Comparison of ENCODE assay signal across 27 cellular contexts in the genomic region with DNA sequence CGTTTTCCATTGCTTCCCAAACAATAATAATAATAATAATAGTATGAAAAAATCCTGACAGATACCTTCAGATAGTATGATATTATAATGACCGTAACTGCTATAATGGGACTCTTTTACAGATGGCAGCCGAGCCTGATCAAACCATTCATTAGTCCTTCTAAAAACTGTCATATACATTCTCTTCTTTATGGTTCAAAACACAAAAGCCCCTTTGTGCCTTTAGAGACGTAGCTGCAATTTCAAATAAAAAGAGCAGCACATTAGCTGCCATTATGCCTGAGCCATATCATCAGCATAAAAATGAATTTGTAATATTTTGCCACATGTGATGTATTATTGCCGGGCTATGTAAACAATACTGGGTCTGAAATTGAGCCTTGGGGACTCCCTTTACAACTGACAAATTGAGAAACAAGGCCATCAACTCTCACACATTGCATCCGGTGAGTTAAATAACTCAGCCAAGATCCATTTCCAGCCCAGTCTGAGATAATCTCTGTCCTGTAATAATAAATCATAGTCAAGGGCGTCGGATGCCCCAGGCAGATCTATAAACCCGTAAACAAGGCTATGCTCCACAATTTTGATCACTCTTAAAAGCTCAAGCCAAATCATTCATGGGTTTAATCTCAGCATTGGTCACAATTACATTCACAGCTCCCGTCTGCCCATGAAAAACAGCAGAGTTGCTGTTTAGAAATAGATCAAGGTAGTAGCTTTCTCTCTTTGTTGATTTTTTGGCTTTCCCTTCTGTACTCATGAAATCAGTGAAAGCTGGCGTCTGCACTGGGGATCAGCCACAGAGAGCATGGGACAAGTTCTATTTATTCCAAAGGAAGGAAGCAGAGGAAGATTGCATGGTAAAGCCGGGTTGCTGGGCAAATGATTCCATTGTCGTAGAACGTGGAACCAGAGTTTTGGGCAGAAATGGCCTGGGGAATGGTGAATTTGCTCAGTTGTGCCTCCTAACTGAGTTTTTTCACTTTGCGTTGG.
A peak's percentile ranks its signal among the peaks of the same experiment; 100 is the strongest.
DNase-seq lines count a peak whose midpoint lies in the region; ATAC-seq, FAIRE-seq and TF ChIP-seq lines count a peak whose summit lies in the region.
"Had no signal": no experiment of that assay in that cellular context is flagged by ENCODE, and none has a peak within 500 bp of the region (broad histone marks: within the 10 kb centered on the region; RNA-seq: fewer than 3 reads in every experiment).

No MANE protein-coding gene starts in this region.

- ATAC-seq in Right ventricle myocardium superior (ENCODE audit: poor library complexity), result peak; percentile 29
- no peak for ATAC-seq in GM18867 (IDR thresholded peaks at IDR 0.05; ENCODE audit: unreplicated experiment)
- ATAC-seq: A549; activated CD8-positive, alpha-beta T cell treated with anti-CD3 and anti-CD28 coated beads, Interleukin-2, amount 10 ng/mL, durations not matched to agents 7 days and 5 days; naive thymus-derived CD8-positive, alpha-beta T cell had no signal

- intact Hi-C loops in Right ventricle myocardium superior (cut with DNase I) (loop anchor here (5.0 kb wide), 1 partner anchor 142 kb away; no protein-coding TSS in a partner anchor), left ventricle myocardium inferior (cut with micrococcal nuclease) (loop anchor here (10.0 kb wide), 1 partner anchor 180 kb away; no protein-coding TSS in a partner anchor), endothelial cell of umbilical vein (cut with micrococcal nuclease) (loop anchor here (5.0 kb wide), 2 partner anchors 513 to 568 kb away; no protein-coding TSS in a partner anchor), spleen (cut with DNase I; ENCODE audit: low total_unique reads) (no loop called here)

- no peak for FAIRE-seq in endothelial cell of umbilical vein (lab: Jason Lieb, UNC)
- FAIRE-seq: A549, D721Med, G401.6, GM19239, urothelium cell line had no signal

- peak overlapping the region in 1 of 2 experiments; percentile 50 for H3K18ac ChIP-seq in mesenchymal stem cell (ENCODE audit: low read depth in 1 of 2, low read length in 2 of 2)

- H2AFZ ChIP-seq in endothelial cell of umbilical vein (ENCODE audit: low read depth, low read length) (peak overlapping the region; percentile 26), mesenchymal stem cell (ENCODE audit: low read depth, low read length) (no peak overlapping the region)

- H3K36me3 ChIP-seq in left ventricle myocardium inferior (no peaks in the 10 kb centered on the region), endothelial cell of umbilical vein (ENCODE audit: control insufficient read depth in 2 of 2, extremely low read depth in 1 of 2, insufficient read depth in 2 of 2, low read length in 2 of 2) (no peaks in the 10 kb centered on the region), spleen (no peaks in the 10 kb centered on the region), mesenchymal stem cell (ENCODE audit: control insufficient read depth in 1 of 2, insufficient read depth in 2 of 2, low read depth in 1 of 2, low read length in 2 of 2) (no peaks in the 10 kb centered on the region)
- H3K36me3 ChIP-seq: ascending aorta; BLaER1 treated with 17β-estradiol and CSF1 and Interleukin-3, amounts not matched to agents 10 nM and 100 nM; heart right ventricle; prostate gland; SJCRH30 had no signal

- BruUV-seq in endothelial cell of umbilical vein (replicated peaks; lab: Mats Ljungman, UMichigan), result no TSS peak

- H3K9me3 ChIP-seq in left ventricle myocardium inferior (replicated peaks) (no peaks in the 10 kb centered on the region), endothelial cell of umbilical vein (replicated peaks; ENCODE audit: control insufficient read depth, insufficient read depth, low read length) (no peaks in the 10 kb centered on the region), spleen (no peaks in the 10 kb centered on the region), mesenchymal stem cell (ENCODE audit: control insufficient read depth, low read length) (no peaks in the 10 kb centered on the region)
- H3K9me3 ChIP-seq: A549; ascending aorta; BLaER1 treated with 17β-estradiol and CSF1 and Interleukin-3, amounts not matched to agents 10 nM and 100 nM; heart right ventricle; prostate gland; SJCRH30 had no signal

- no peak overlapping the region for H3K4me3 ChIP-seq in left ventricle myocardium inferior
- no peak overlapping the region for H3K4me3 ChIP-seq in endothelial cell of umbilical vein (replicated peaks in 1 of 3; ENCODE audit: insufficient read depth in 1 of 3, low read depth in 1 of 3, low read length in 3 of 3)
- no peak overlapping the region for H3K4me3 ChIP-seq in spleen
- H3K4me3 ChIP-seq in mesenchymal stem cell (ENCODE audit: insufficient read depth in 1 of 2, low read depth in 1 of 2, low read length in 2 of 2), result no peak overlapping the region
- H3K4me3 ChIP-seq: A549; ascending aorta; BLaER1 treated with 17β-estradiol and CSF1 and Interleukin-3, amounts not matched to agents 10 nM and 100 nM; heart right ventricle; prostate gland; SJCRH30 had no signal

- H2AK5ac ChIP-seq in mesenchymal stem cell (ENCODE audit: low read length, severe bottlenecking), result no peak overlapping the region

- POLR2A ChIA-PET in endothelial cell of umbilical vein (lab: Charles Lee), result no interaction called here

- H3K4me1 ChIP-seq in left ventricle myocardium inferior (peaks cover 10% of the 10 kb centered on the region), endothelial cell of umbilical vein (ENCODE audit: control insufficient read depth, extremely low read depth, insufficient read depth, low read length) (peaks cover 8% of the 10 kb centered on the region), spleen (peaks cover 0 to 15% (median 3%) of the 10 kb centered on the region in 6 donors), mesenchymal stem cell (ENCODE audit: control insufficient read depth, insufficient read depth, low read depth, low read length) (peaks cover 2% of the 10 kb centered on the region)
- H3K4me1 ChIP-seq: prostate gland had no signal

- H3K9me1 ChIP-seq in endothelial cell of umbilical vein (replicated peaks; ENCODE audit: control insufficient read depth, extremely low read depth, insufficient read depth, low read length), result no peaks in the 10 kb centered on the region

- TF ChIP-seq CTCF in left ventricle myocardium inferior (IDR thresholded peaks at IDR 0.05; ENCODE audit: borderline replicate concordance) (no peak), endothelial cell of umbilical vein (IDR thresholded peaks at IDR 0.05; ENCODE audit: extremely low read depth in 1 of 2, insufficient read depth in 1 of 2, low read depth in 1 of 2, low read length in 2 of 2) (no peak), spleen (IDR thresholded peaks at IDR 0.05 in 8 of 11, conservative IDR thresholded peaks at IDR 0.05 in 3 of 11) (no peak)

- H3K79me2 ChIP-seq in endothelial cell of umbilical vein (ENCODE audit: control insufficient read depth, insufficient read depth, low read length), result no peaks in the 10 kb centered on the region

- H3K79me1 ChIP-seq in mesenchymal stem cell (replicated peaks; ENCODE audit: low read length, poor library complexity, severe bottlenecking), result no peaks in the 10 kb centered on the region

- WGBS in spleen, 5 donors, result 65 to 78% (median 72%) methylated on average over 15 of the region's 15 CpGs
- 72% methylated on average over 14 of the region's 15 CpGs for WGBS in mesenchymal stem cell

- H3K14ac ChIP-seq in mesenchymal stem cell (ENCODE audit: low read length in 2 of 2), result no peak overlapping the region

- no peak overlapping the region for H4K91ac ChIP-seq in mesenchymal stem cell (ENCODE audit: low read length)

- H4K8ac ChIP-seq in mesenchymal stem cell (ENCODE audit: low read length), result no peak overlapping the region

- no peak overlapping the region for H2BK15ac ChIP-seq in mesenchymal stem cell (ENCODE audit: low read depth, poor library complexity, severe bottlenecking)

- H4K20me1 ChIP-seq in endothelial cell of umbilical vein (replicated peaks; ENCODE audit: control insufficient read depth, extremely low read depth, insufficient read depth, low read length), result no peaks in the 10 kb centered on the region
- H4K20me1 ChIP-seq: BLaER1 treated with 17β-estradiol and CSF1 and Interleukin-3, amounts not matched to agents 10 nM and 100 nM had no signal

- H3K27me3 ChIP-seq in left ventricle myocardium inferior (ENCODE audit: low read depth) (no peaks in the 10 kb centered on the region), endothelial cell of umbilical vein (ENCODE audit: control insufficient read depth in 2 of 2, insufficient read depth in 2 of 2, low read length in 2 of 2) (no peaks in the 10 kb centered on the region), spleen (replicated peaks in 1 of 7) (no peaks in the 10 kb centered on the region), mesenchymal stem cell (ENCODE audit: control insufficient read depth in 1 of 2, insufficient read depth in 1 of 2, low read length in 2 of 2) (no peaks in the 10 kb centered on the region)
- H3K27me3 ChIP-seq: ascending aorta; BLaER1 treated with 17β-estradiol and CSF1 and Interleukin-3, amounts not matched to agents 10 nM and 100 nM; SJCRH30 had no signal

- TF ChIP-seq POLR2A in endothelial cell of umbilical vein (IDR thresholded peaks at IDR 0.05; ENCODE audit: low read depth, low read length) (no peak), spleen (IDR thresholded peaks at IDR 0.05) (no peak)

- no peak overlapping the region for H3K23ac ChIP-seq in mesenchymal stem cell (ENCODE audit: low read length in 2 of 2)

- H3K27ac ChIP-seq in left ventricle myocardium inferior (replicated peaks), result no peak overlapping the region
- H3K27ac ChIP-seq in endothelial cell of umbilical vein (ENCODE audit: insufficient read depth, low read depth, low read length), result no peak overlapping the region
- H3K27ac ChIP-seq in spleen, result peak overlapping the region in 7 of 8 donors; percentile 51 to 77 (median 69)
- no peak overlapping the region for H3K27ac ChIP-seq in mesenchymal stem cell (ENCODE audit: low read length, poor library complexity, severe bottlenecking)
- H3K27ac ChIP-seq: A549; ascending aorta; BLaER1 treated with 17β-estradiol and CSF1 and Interleukin-3, amounts not matched to agents 10 nM and 100 nM; heart right ventricle; prostate gland; SJCRH30 had no signal

- peak overlapping the region; percentile 22 for H3K4me2 ChIP-seq in endothelial cell of umbilical vein (ENCODE audit: insufficient read depth, low read length)
- no peak overlapping the region for H3K4me2 ChIP-seq in mesenchymal stem cell (ENCODE audit: low read length, poor library complexity, severe bottlenecking)
- H3K4me2 ChIP-seq: A549; BLaER1 treated with 17β-estradiol and CSF1 and Interleukin-3, amounts not matched to agents 10 nM and 100 nM had no signal

- no peak overlapping the region for H3K4ac ChIP-seq in mesenchymal stem cell (ENCODE audit: low read depth in 1 of 2, low read length in 2 of 2)

- no peak overlapping the region for H3K9ac ChIP-seq in endothelial cell of umbilical vein (replicated peaks; ENCODE audit: extremely low read depth, insufficient read depth, low read length)
- no peak overlapping the region for H3K9ac ChIP-seq in mesenchymal stem cell (ENCODE audit: low read length)
- H3K9ac ChIP-seq: BLaER1 treated with 17β-estradiol and CSF1 and Interleukin-3, amounts not matched to agents 10 nM and 100 nM had no signal

- dilution Hi-C loops in endothelial cell of umbilical vein (cut with MboI; ENCODE audit: extremely low pct_ligation_motif_present, low sequenced_read_pairs), result no loop called here

- DNase-seq in Right ventricle myocardium superior (no peak), left ventricle myocardium inferior (no peak), NCI-H1930 (lab: John Stamatoyannopoulos, UW) (peak; percentile 69 to 83), endothelial cell of umbilical vein (ENCODE audit: low read depth, low spot score) (peak; percentile 52), spleen (no peak), mesenchymal stem cell (no peak)
- DNase-seq in activated CD8-positive, alpha-beta memory T cell treated with anti-CD3 and anti-CD28 coated beads, Interleukin-2, amount 50 U/mL, for 48 hours, result no peak
- DNase-seq: activated CD8-positive, alpha-beta T cell treated with anti-CD3 and anti-CD28 coated beads, Interleukin-2, amount 10 ng/mL, durations not matched to agents 7 days and 5 days; activated naive CD4-positive, alpha-beta T cell treated with anti-CD3 and anti-CD28 coated beads, Interleukin-2, amount 10 ng/mL, durations not matched to agents 7 days and 5 days; activated T-cell treated with anti-CD3 and anti-CD28 coated beads, Interleukin-2, amount 50 U/mL, for 48 hours; cerebellar nuclear complex; effector memory CD4-positive, alpha-beta T cell; GOT3; heart right ventricle; Karpas-422; naive thymus-derived CD8-positive, alpha-beta T cell; SJCRH30; stimulated activated CD8-positive, alpha-beta memory T cell treated with anti-CD3 and anti-CD28 coated beads, Interleukin-4, amount 100 ng/mL, for 48 hours had no signal

- no peak overlapping the region for H2BK120ac ChIP-seq in mesenchymal stem cell (ENCODE audit: low read depth, low read length)

- H2BK12ac ChIP-seq in mesenchymal stem cell (ENCODE audit: low read length in 2 of 2), result peak overlapping the region in 1 of 2 experiments; percentile 21

- no peak overlapping the region for H2BK5ac ChIP-seq in mesenchymal stem cell (ENCODE audit: low read depth, low read length, poor library complexity, severe bottlenecking)

- CTCF ChIA-PET in endothelial cell of umbilical vein (lab: Charles Lee), result interaction anchor here (0.5 to 8.0 kb wide), 12 partner anchors 10 to 570 kb away, joined by 3 to 114 read pairs (median 4); no protein-coding TSS in a partner anchor

Comparison
In these comparisons a context has a peak if more than half of its experiments do, and no peak if none do; other contexts are left out.
1. DNase-seq: peak in NCI-H1930 (2 of 2) and endothelial cell of umbilical vein (single experiment); none in Right ventricle myocardium superior (single experiment), left ventricle myocardium inferior (single experiment), spleen (single experiment), activated CD8-positive, alpha-beta memory T cell treated with anti-CD3 and anti-CD28 coated beads, Interleukin-2, amount 50 U/mL, for 48 hours (single experiment) and mesenchymal stem cell (single experiment).
2. H3K27ac ChIP-seq: peak in spleen (7 of 8); none in left ventricle myocardium inferior (single experiment), endothelial cell of umbilical vein (single experiment) and mesenchymal stem cell (single experiment).